ENCODE assay signal across 30 cellular contexts in genomic region chrX:105375816-105376215, GRCh38.
DNase-seq lines count a peak whose midpoint lies in the region; ATAC-seq, FAIRE-seq and TF ChIP-seq lines count a peak whose summit lies in the region.
"Had no signal": no experiment of that assay in that cellular context is flagged by ENCODE, and none has a peak within 500 bp of the region (broad histone marks: within the 10 kb centered on the region; RNA-seq: fewer than 3 reads in every experiment).

No MANE protein-coding gene starts in this region.

- no peak for ATAC-seq in foreskin keratinocyte
- ATAC-seq: CD8-positive, alpha-beta T cell; esophagus mucosa; naive thymus-derived CD4-positive, alpha-beta T cell; stimulated activated memory B cell treated with anti-CD40 and anti-IgM and Interleukin-4, amounts not matched to agents 10 μg/mL and 1 μg/mL and 100 μg/mL, for 72 hours had no signal

- peak; percentile 35 for DNase-seq in HFFc6
- peak; percentile 74 for DNase-seq in bronchial epithelial cell (ENCODE audit: low read depth)
- DNase-seq in foreskin keratinocyte = peak; percentile 32 to 36
- peak; percentile 35 for DNase-seq in skeletal muscle cell (ENCODE audit: low read depth)
- no peak for DNase-seq in NCI-H526 (lab: John Stamatoyannopoulos, UW)
- no peak for DNase-seq in A172 (ENCODE audit: low spot score)
- no peak for DNase-seq in MV-4-11 (lab: John Stamatoyannopoulos, UW)
- DNase-seq: activated CD4-positive, alpha-beta memory T cell treated with anti-CD3 and anti-CD28 coated beads for 36 hours; activated effector memory CD4-positive, alpha-beta T cell treated with anti-CD3 and anti-CD28 coated beads, Interleukin-2, amount 50 U/mL, for 16 hours; CD8-positive, alpha-beta T cell; central memory CD4-positive, alpha-beta T cell; H7; hippocampal formation; islet precursor cell; mesenchymal stem cell; naive thymus-derived CD4-positive, alpha-beta T cell; NCI-H1105; NCI-H2081 treated with DMSO at 0.1 percent for 48 hours; NCI-H446; NK-92 treated with Interleukin-12 subunit alpha and Interleukin-12 subunit beta, amount 100 ng/mL, for 24 hours; ovary; stimulated activated CD4-positive, alpha-beta T cell treated with anti-CD3 and anti-CD28 coated beads, Interleukin-1b, Interleukin-23, amount 100 ng/mL, for 48 hours; WERI-Rb-1 had no signal

- no peak overlapping the region for H3K4me3 ChIP-seq in bronchial epithelial cell (ENCODE audit: low read depth, low read length)
- H3K4me3 ChIP-seq in skeletal muscle cell (ENCODE audit: low read depth, low read length) = no peak overlapping the region
- H3K4me3 ChIP-seq: ovary, SK-N-MC, thoracic aorta had no signal

- no peak overlapping the region for H3K27ac Mint-ChIP-seq in HFFc6
- H3K27ac Mint-ChIP-seq: activated CD4-positive, alpha-beta memory T cell treated with anti-CD3 and anti-CD28 coated beads for 36 hours; CD8-positive, alpha-beta T cell; naive thymus-derived CD4-positive, alpha-beta T cell; stimulated activated memory B cell treated with anti-CD40 and anti-IgM and Interleukin-4, amounts not matched to agents 10 μg/mL and 1 μg/mL and 100 μg/mL, for 72 hours had no signal

- no peaks in the 10 kb centered on the region for H3K36me3 ChIP-seq in bronchial epithelial cell (ENCODE audit: control insufficient read depth, insufficient read depth, low read length)
- H3K36me3 ChIP-seq: ovary, thoracic aorta, WERI-Rb-1 had no signal

- no peaks in the 10 kb centered on the region for H3K36me3 Mint-ChIP-seq in HFFc6 (ENCODE audit: low read depth)
- H3K36me3 Mint-ChIP-seq: activated CD4-positive, alpha-beta memory T cell treated with anti-CD3 and anti-CD28 coated beads for 36 hours; CD8-positive, alpha-beta T cell; naive thymus-derived CD4-positive, alpha-beta T cell; stimulated activated memory B cell treated with anti-CD40 and anti-IgM and Interleukin-4, amounts not matched to agents 10 μg/mL and 1 μg/mL and 100 μg/mL, for 72 hours had no signal

- peaks cover 3% of the 10 kb centered on the region for H3K4me1 ChIP-seq in foreskin keratinocyte

- no peaks in the 10 kb centered on the region for H3K4me1 Mint-ChIP-seq in HFFc6 (ENCODE audit: low read depth)
- H3K4me1 Mint-ChIP-seq: naive thymus-derived CD4-positive, alpha-beta T cell; stimulated activated memory B cell treated with anti-CD40 and anti-IgM and Interleukin-4, amounts not matched to agents 10 μg/mL and 1 μg/mL and 100 μg/mL, for 72 hours had no signal

- TF ChIP-seq CTCF in HFFc6 (IDR thresholded peaks at IDR 0.05) = no peak
- no peak for TF ChIP-seq CTCF in bronchial epithelial cell (IDR thresholded peaks at IDR 0.05; ENCODE audit: insufficient read depth, low read length, severe bottlenecking)
- TF ChIP-seq CTCF in foreskin keratinocyte (conservative IDR thresholded peaks at IDR 0.05) = no peak

- H3K9me3 Mint-ChIP-seq in HFFc6 = no peaks in the 10 kb centered on the region; the same call in 1 of the 2 replicates
- H3K9me3 Mint-ChIP-seq: activated CD4-positive, alpha-beta memory T cell treated with anti-CD3 and anti-CD28 coated beads for 36 hours; CD8-positive, alpha-beta T cell; stimulated activated memory B cell treated with anti-CD40 and anti-IgM and Interleukin-4, amounts not matched to agents 10 μg/mL and 1 μg/mL and 100 μg/mL, for 72 hours had no signal

- H3K4me3 Mint-ChIP-seq in HFFc6 = no peak overlapping the region
- H3K4me3 Mint-ChIP-seq: activated CD4-positive, alpha-beta memory T cell treated with anti-CD3 and anti-CD28 coated beads for 36 hours; CD8-positive, alpha-beta T cell; naive thymus-derived CD4-positive, alpha-beta T cell; stimulated activated memory B cell treated with anti-CD40 and anti-IgM and Interleukin-4, amounts not matched to agents 10 μg/mL and 1 μg/mL and 100 μg/mL, for 72 hours had no signal

- FAIRE-seq in bronchial epithelial cell (lab: Jason Lieb, UNC) = no peak
- FAIRE-seq: GM12891, HTR-8/SVneo, RCC 7860 had no signal

- no peaks in the 10 kb centered on the region for H3K27me3 Mint-ChIP-seq in HFFc6 (ENCODE audit: insufficient read depth)
- H3K27me3 Mint-ChIP-seq: activated CD4-positive, alpha-beta memory T cell treated with anti-CD3 and anti-CD28 coated beads for 36 hours; naive thymus-derived CD4-positive, alpha-beta T cell; stimulated activated memory B cell treated with anti-CD40 and anti-IgM and Interleukin-4, amounts not matched to agents 10 μg/mL and 1 μg/mL and 100 μg/mL, for 72 hours had no signal

- H3K27ac ChIP-seq in foreskin keratinocyte = no peak overlapping the region
- H3K27ac ChIP-seq: ovary, SK-N-MC, thoracic aorta, WERI-Rb-1 had no signal

- no peaks in the 10 kb centered on the region for H3K27me3 ChIP-seq in bronchial epithelial cell (ENCODE audit: control insufficient read depth, insufficient read depth, low read length)
- no peaks in the 10 kb centered on the region for H3K27me3 ChIP-seq in foreskin keratinocyte
- H3K27me3 ChIP-seq: ovary had no signal

Comparison
In these comparisons a context has a peak if more than half of its experiments do, and no peak if none do; other contexts are left out.
1. DNase-seq: peak in HFFc6 (single experiment), bronchial epithelial cell (single experiment), foreskin keratinocyte (2 of 2) and skeletal muscle cell (single experiment); none in NCI-H526 (0 of 2), A172 (single experiment) and MV-4-11 (single experiment).